ENCODE assay signal across 1 cellular context in the genomic region with DNA sequence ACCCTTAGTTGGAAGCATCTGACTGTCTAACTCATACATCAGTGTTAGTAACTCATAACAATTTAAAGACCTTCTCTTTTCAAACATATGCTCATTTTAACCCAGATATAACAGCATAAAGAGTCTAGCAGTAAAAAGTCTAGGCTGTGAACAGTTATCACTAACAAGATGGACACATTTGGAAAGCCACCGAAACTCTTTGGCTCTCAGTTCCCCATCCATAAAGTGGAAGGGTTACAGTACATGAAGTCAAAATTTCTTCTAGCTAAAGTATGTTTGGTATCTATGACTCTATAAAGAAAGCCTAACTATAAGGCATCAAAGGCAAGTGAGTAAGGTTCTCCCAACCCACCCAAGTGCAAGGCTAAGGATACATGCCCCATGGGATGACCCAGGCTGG. TPM values are rescaled to one million over a fixed set of nuclear protein-coding genes. Genes with fewer than 3 reads are reported as not detected.
"Had no signal": no experiment of that assay in that cellular context is flagged by ENCODE, and none has a peak within 500 bp of the region (broad histone marks: within the 10 kb centered on the region; RNA-seq: fewer than 3 reads in every experiment).

No MANE protein-coding gene starts in this region.

RNA-seq across cellular contexts. Expression of a gene that starts 22.5 kb away (rescaled TPM):
- total RNA-seq: ascending aorta had no signal
